In genomic region chr17:7922499-7923289, GRCh38 we compare ENCODE assay signal across 8 cellular contexts. TPM values are rescaled to one million over a fixed set of nuclear protein-coding genes. Genes with fewer than 3 reads are reported as not detected.
DNase-seq lines count a peak whose midpoint lies in the region; ATAC-seq and TF ChIP-seq lines count a peak whose summit lies in the region.

No MANE protein-coding gene starts in this region.

- H3K9me3 Mint-ChIP-seq in activated T-cell treated with anti-CD3 and anti-CD28 coated beads, Interleukin-2, amount 50 U/mL, for 4 hours = no peaks in the 10 kb centered on the region

- H3K27ac ChIP-seq in muscle layer of colon (ENCODE audit: low read depth, low read length) = peak overlapping the region; percentile 67

- CTCF ChIA-PET in BJ (lab: Yijun Ruan, JAX) = interaction anchor here (1.0 to 4.0 kb wide), 2 partner anchors 10 to 67 kb away, joined by 3 to 15 read pairs; no protein-coding TSS in a partner anchor

- H3K36me3 Mint-ChIP-seq in activated T-cell treated with anti-CD3 and anti-CD28 coated beads, Interleukin-2, amount 50 U/mL, for 4 hours (ENCODE audit: insufficient read depth) = peaks cover 2% of the 10 kb centered on the region

- H3K9me3 ChIP-seq in muscle layer of colon (ENCODE audit: low read length) = no peaks in the 10 kb centered on the region

- peaks cover 11% of the 10 kb centered on the region for H3K4me1 ChIP-seq in muscle layer of colon (ENCODE audit: insufficient read depth, low read length)

- POLR2A ChIA-PET in BJ (lab: Charles Lee) = no interaction called here

- no peak for DNase-seq in BJ (ENCODE audit: low read depth)
- peak; percentile 80 for DNase-seq in Jurkat, Clone E6-1 (ENCODE audit: low read depth, low spot score)
- peak; percentile 78 for DNase-seq in activated T-cell treated with anti-CD3 and anti-CD28 coated beads, Interleukin-2, amount 50 U/mL, for 4 hours
- DNase-seq in stimulated activated CD8-positive, alpha-beta memory T cell treated with anti-CD3 and anti-CD28 coated beads, Interleukin-4, amount 100 ng/mL, for 1 hour (ENCODE audit: low read depth in 2 of 2, low spot score in 1 of 2) = peak; percentile 55 to 68

- H3K4me3 ChIP-seq in BJ (ENCODE audit: low read depth, low read length) = peak overlapping the region; percentile 47
- H3K4me3 ChIP-seq in Jurkat, Clone E6-1 (ENCODE audit: low read length) = peak overlapping the region; percentile 45
- peak overlapping the region; percentile 56 to 57 for H3K4me3 ChIP-seq in muscle layer of colon (ENCODE audit: low read depth in 1 of 2, low read length in 2 of 2)

- H3K4me1 Mint-ChIP-seq in activated T-cell treated with anti-CD3 and anti-CD28 coated beads, Interleukin-2, amount 50 U/mL, for 4 hours (ENCODE audit: low read depth) = peaks cover 18% of the 10 kb centered on the region

- H3K4me3 Mint-ChIP-seq in activated T-cell treated with anti-CD3 and anti-CD28 coated beads, Interleukin-2, amount 50 U/mL, for 4 hours = peak overlapping the region; percentile 71

- H3K27me3 ChIP-seq in BJ (ENCODE audit: control insufficient read depth, insufficient read depth, low read length) (no peaks in the 10 kb centered on the region), muscle layer of colon (ENCODE audit: control insufficient read depth in 1 of 2, insufficient read depth in 2 of 2, low read length in 2 of 2) (no peaks in the 10 kb centered on the region)

- ATAC-seq in activated T-cell treated with anti-CD3 and anti-CD28 coated beads, Interleukin-2, amount 50 U/mL, for 4 hours = peak; percentile 97 to 98
- ATAC-seq in esophagus mucosa (peak; percentile 78), GM19397 (IDR thresholded peaks at IDR 0.05; ENCODE audit: unreplicated experiment) (no peak), HG03159 (IDR thresholded peaks at IDR 0.05; ENCODE audit: unreplicated experiment) (no peak)

- no peaks in the 10 kb centered on the region for H3K27me3 Mint-ChIP-seq in activated T-cell treated with anti-CD3 and anti-CD28 coated beads, Interleukin-2, amount 50 U/mL, for 4 hours (ENCODE audit: low read depth)

- H3K36me3 ChIP-seq in BJ (ENCODE audit: control insufficient read depth, insufficient read depth, low read length) (no peaks in the 10 kb centered on the region), muscle layer of colon (ENCODE audit: insufficient read depth, low read length) (no peaks in the 10 kb centered on the region)

- peak overlapping the region; percentile 29 for H3K9ac ChIP-seq in muscle layer of colon (ENCODE audit: low read length)

- no peak for TF ChIP-seq CTCF in BJ (IDR thresholded peaks at IDR 0.05; ENCODE audit: insufficient read depth, low read depth, low read length)

RNA-seq across cellular contexts. Expression of gene RNF227, which starts 6.6 kb away (rescaled TPM):
- polyA plus RNA-seq in BJ (2011; rRNA removed) = 2.2 and 2.9 TPM in 2 replicates
- 0.62 and 1.00 TPM in 2 replicates for polyA minus RNA-seq in BJ (2011; rRNA and poly(A)+ RNA removed)
- 2.8 TPM for polyA plus RNA-seq in Jurkat, Clone E6-1 (2012; ENCODE audit: insufficient read depth, insufficient read length)
- 1 to 10 TPM; 4.7 to 5.5 (median 5.0) TPM for total RNA-seq in activated T-cell treated with anti-CD3 and anti-CD28 coated beads, Interleukin-2, amount 50 U/mL, for 4 hours
- total RNA-seq in esophagus mucosa = 2.4 TPM

RNA-seq across cellular contexts. Expression of gene KCNAB3, which starts 7.0 kb away (rescaled TPM):
- polyA plus RNA-seq in BJ (2011; rRNA removed) = 1.9 TPM in 2 replicates
- 0.62 and 1.0 TPM in 2 replicates for polyA minus RNA-seq in BJ (2011; rRNA and poly(A)+ RNA removed)
- polyA plus RNA-seq in Jurkat, Clone E6-1 (2012; ENCODE audit: insufficient read depth, insufficient read length) = 21.4 TPM
- total RNA-seq in activated T-cell treated with anti-CD3 and anti-CD28 coated beads, Interleukin-2, amount 50 U/mL, for 4 hours = 10 to 100 TPM; 10.3 to 11.5 (median 11.4) TPM
- 0.44 TPM for total RNA-seq in esophagus mucosa

RNA-seq across cellular contexts. Expression of gene TRAPPC1, which starts 9.1 kb away (rescaled TPM):
- polyA plus RNA-seq in BJ (2011; rRNA removed) = 204 and 264 TPM in 2 replicates
- 106 and 150 TPM in 2 replicates for polyA minus RNA-seq in BJ (2011; rRNA and poly(A)+ RNA removed)
- 239 TPM for polyA plus RNA-seq in Jurkat, Clone E6-1 (2012; ENCODE audit: insufficient read depth, insufficient read length)
- 100 to 1,000 TPM; 123 to 134 (median 124) TPM for total RNA-seq in activated T-cell treated with anti-CD3 and anti-CD28 coated beads, Interleukin-2, amount 50 U/mL, for 4 hours
- 108 TPM for total RNA-seq in esophagus mucosa

RNA-seq across cellular contexts. Expression of gene CNTROB, which starts 9.3 kb away (rescaled TPM):
- 19.4 and 26.8 TPM in 2 replicates for polyA plus RNA-seq in BJ (2011; rRNA removed)
- polyA minus RNA-seq in BJ (2011; rRNA and poly(A)+ RNA removed) = 15.0 and 23.9 TPM in 2 replicates
- polyA plus RNA-seq in Jurkat, Clone E6-1 (2012; ENCODE audit: insufficient read depth, insufficient read length) = 95.8 TPM
- 10 to 100 TPM; 31.8 to 37.1 (median 34.6) TPM for total RNA-seq in activated T-cell treated with anti-CD3 and anti-CD28 coated beads, Interleukin-2, amount 50 U/mL, for 4 hours
- 15.4 TPM for total RNA-seq in esophagus mucosa

RNA-seq across cellular contexts. Expression of gene CHD3, which starts 34.1 kb away (rescaled TPM):
- 43.5 and 49.1 TPM in 2 replicates for polyA plus RNA-seq in BJ (2011; rRNA removed)
- polyA minus RNA-seq in BJ (2011; rRNA and poly(A)+ RNA removed) = 67.4 and 108 TPM in 2 replicates
- polyA plus RNA-seq in Jurkat, Clone E6-1 (2012; ENCODE audit: insufficient read depth, insufficient read length) = 180 TPM
- 100 to 1,000 TPM; 117 to 127 (median 123) TPM for total RNA-seq in activated T-cell treated with anti-CD3 and anti-CD28 coated beads, Interleukin-2, amount 50 U/mL, for 4 hours
- total RNA-seq in esophagus mucosa = 50.7 TPM

Comparison
In these comparisons a context has a peak if more than half of its experiments do, and no peak if none do; other contexts are left out.
1. ATAC-seq: peak in activated T-cell treated with anti-CD3 and anti-CD28 coated beads, Interleukin-2, amount 50 U/mL, for 4 hours (2 of 2) and esophagus mucosa (single experiment); none in GM19397 (single experiment) and HG03159 (single experiment).
2. Peak in every context shown above with its lines, with median percentiles within 50 percentile points of each other: H3K4me3 ChIP-seq.